Comparison of ENCODE assay signal across 1 cellular context in the genomic region with DNA sequence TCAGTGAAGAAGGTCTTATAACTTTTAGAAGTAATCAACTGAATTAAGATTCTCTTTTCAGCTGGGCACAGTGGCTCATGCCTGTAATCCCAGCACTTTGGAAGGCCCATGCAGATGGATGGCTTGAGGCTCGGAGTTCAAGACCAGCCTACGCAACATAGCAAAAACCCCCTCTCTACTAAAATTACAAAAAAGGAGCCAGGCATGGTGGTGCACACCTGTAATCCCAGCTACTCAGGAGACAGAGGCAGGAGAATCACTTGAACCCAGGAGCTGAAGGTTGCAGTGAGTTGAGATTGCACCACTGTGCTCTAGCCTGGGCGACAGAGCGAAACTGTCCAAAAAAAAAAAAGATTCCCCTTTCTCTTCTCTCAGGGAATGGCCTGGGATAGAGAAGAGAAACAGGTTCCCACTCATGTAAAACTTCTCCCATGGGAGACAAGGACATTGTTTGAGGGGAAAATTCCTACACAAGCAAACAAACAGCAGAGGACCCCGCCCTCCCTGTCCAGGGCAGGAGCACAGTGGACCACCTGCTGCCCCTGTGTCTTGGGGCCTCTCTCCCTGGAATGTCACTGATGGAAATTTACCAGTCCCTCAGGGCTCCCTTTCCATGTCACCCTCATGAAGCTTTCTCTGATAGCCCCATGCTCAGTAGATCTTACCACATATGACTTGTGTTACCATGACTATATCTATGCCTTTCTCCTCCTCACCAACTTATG.
TF ChIP-seq lines count a peak whose summit lies in the region.

No MANE protein-coding gene starts in this region.

TF ChIP-seq in GM23338, 12 proteins besides CTCF, POLR2A, EP300 and RAD21 (continued from another document):
- TF ChIP-seq, protein P1, sequence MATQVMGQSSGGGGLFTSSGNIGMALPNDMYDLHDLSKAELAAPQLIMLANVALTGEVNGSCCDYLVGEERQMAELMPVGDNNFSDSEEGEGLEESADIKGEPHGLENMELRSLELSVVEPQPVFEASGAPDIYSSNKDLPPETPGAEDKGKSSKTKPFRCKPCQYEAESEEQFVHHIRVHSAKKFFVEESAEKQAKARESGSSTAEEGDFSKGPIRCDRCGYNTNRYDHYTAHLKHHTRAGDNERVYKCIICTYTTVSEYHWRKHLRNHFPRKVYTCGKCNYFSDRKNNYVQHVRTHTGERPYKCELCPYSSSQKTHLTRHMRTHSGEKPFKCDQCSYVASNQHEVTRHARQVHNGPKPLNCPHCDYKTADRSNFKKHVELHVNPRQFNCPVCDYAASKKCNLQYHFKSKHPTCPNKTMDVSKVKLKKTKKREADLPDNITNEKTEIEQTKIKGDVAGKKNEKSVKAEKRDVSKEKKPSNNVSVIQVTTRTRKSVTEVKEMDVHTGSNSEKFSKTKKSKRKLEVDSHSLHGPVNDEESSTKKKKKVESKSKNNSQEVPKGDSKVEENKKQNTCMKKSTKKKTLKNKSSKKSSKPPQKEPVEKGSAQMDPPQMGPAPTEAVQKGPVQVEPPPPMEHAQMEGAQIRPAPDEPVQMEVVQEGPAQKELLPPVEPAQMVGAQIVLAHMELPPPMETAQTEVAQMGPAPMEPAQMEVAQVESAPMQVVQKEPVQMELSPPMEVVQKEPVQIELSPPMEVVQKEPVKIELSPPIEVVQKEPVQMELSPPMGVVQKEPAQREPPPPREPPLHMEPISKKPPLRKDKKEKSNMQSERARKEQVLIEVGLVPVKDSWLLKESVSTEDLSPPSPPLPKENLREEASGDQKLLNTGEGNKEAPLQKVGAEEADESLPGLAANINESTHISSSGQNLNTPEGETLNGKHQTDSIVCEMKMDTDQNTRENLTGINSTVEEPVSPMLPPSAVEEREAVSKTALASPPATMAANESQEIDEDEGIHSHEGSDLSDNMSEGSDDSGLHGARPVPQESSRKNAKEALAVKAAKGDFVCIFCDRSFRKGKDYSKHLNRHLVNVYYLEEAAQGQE (IDR thresholded peaks at IDR 0.05; ENCODE audit: unreplicated experiment) = no peak
- no peak for TF ChIP-seq JUNB (IDR thresholded peaks at IDR 0.05; ENCODE audit: unreplicated experiment)
- no peak for TF ChIP-seq STAT1 (IDR thresholded peaks at IDR 0.05; ENCODE audit: unreplicated experiment)
- TF ChIP-seq POLR2AphosphoS5 (IDR thresholded peaks at IDR 0.05; ENCODE audit: low read depth) = no peak
- no peak for TF ChIP-seq CREB1 (CRISPR knock-in tag; IDR thresholded peaks at IDR 0.05; ENCODE audit: low read depth)
- TF ChIP-seq, protein P2, sequence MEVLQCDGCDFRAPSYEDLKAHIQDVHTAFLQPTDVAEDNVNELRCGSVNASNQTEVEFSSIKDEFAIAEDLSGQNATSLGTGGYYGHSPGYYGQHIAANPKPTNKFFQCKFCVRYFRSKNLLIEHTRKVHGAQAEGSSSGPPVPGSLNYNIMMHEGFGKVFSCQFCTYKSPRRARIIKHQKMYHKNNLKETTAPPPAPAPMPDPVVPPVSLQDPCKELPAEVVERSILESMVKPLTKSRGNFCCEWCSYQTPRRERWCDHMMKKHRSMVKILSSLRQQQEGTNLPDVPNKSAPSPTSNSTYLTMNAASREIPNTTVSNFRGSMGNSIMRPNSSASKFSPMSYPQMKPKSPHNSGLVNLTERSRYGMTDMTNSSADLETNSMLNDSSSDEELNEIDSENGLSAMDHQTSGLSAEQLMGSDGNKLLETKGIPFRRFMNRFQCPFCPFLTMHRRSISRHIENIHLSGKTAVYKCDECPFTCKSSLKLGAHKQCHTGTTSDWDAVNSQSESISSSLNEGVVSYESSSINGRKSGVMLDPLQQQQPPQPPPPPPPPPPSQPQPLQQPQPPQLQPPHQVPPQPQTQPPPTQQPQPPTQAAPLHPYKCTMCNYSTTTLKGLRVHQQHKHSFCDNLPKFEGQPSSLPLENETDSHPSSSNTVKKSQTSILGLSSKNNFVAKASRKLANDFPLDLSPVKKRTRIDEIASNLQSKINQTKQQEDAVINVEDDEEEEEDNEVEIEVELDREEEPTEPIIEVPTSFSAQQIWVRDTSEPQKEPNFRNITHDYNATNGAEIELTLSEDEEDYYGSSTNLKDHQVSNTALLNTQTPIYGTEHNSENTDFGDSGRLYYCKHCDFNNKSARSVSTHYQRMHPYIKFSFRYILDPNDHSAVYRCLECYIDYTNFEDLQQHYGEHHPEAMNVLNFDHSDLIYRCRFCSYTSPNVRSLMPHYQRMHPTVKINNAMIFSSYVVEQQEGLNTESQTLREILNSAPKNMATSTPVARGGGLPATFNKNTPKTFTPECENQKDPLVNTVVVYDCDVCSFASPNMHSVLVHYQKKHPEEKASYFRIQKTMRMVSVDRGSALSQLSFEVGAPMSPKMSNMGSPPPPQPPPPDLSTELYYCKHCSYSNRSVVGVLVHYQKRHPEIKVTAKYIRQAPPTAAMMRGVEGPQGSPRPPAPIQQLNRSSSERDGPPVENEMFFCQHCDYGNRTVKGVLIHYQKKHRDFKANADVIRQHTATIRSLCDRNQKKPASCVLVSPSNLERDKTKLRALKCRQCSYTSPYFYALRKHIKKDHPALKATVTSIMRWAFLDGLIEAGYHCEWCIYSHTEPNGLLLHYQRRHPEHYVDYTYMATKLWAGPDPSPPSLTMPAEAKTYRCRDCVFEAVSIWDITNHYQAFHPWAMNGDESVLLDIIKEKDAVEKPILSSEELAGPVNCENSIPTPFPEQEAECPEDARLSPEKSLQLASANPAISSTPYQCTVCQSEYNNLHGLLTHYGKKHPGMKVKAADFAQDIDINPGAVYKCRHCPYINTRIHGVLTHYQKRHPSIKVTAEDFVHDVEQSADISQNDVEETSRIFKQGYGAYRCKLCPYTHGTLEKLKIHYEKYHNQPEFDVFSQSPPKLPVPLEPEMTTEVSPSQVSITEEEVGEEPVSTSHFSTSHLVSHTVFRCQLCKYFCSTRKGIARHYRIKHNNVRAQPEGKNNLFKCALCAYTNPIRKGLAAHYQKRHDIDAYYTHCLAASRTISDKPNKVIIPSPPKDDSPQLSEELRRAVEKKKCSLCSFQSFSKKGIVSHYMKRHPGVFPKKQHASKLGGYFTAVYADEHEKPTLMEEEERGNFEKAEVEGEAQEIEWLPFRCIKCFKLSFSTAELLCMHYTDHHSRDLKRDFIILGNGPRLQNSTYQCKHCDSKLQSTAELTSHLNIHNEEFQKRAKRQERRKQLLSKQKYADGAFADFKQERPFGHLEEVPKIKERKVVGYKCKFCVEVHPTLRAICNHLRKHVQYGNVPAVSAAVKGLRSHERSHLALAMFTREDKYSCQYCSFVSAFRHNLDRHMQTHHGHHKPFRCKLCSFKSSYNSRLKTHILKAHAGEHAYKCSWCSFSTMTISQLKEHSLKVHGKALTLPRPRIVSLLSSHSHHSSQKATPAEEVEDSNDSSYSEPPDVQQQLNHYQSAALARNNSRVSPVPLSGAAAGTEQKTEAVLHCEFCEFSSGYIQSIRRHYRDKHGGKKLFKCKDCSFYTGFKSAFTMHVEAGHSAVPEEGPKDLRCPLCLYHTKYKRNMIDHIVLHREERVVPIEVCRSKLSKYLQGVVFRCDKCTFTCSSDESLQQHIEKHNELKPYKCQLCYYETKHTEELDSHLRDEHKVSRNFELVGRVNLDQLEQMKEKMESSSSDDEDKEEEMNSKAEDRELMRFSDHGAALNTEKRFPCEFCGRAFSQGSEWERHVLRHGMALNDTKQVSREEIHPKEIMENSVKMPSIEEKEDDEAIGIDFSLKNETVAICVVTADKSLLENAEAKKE (CRISPR knock-in tag; IDR thresholded peaks at IDR 0.05) = no peak
- no peak for TF ChIP-seq EZH2 (IDR thresholded peaks at IDR 0.05; ENCODE audit: low read depth, unreplicated experiment)
- no peak for TF ChIP-seq ZNF331 (CRISPR knock-in tag; IDR thresholded peaks at IDR 0.05; ENCODE audit: low read depth)
